ENCODE assay signal across 8 cellular contexts in the genomic region with DNA sequence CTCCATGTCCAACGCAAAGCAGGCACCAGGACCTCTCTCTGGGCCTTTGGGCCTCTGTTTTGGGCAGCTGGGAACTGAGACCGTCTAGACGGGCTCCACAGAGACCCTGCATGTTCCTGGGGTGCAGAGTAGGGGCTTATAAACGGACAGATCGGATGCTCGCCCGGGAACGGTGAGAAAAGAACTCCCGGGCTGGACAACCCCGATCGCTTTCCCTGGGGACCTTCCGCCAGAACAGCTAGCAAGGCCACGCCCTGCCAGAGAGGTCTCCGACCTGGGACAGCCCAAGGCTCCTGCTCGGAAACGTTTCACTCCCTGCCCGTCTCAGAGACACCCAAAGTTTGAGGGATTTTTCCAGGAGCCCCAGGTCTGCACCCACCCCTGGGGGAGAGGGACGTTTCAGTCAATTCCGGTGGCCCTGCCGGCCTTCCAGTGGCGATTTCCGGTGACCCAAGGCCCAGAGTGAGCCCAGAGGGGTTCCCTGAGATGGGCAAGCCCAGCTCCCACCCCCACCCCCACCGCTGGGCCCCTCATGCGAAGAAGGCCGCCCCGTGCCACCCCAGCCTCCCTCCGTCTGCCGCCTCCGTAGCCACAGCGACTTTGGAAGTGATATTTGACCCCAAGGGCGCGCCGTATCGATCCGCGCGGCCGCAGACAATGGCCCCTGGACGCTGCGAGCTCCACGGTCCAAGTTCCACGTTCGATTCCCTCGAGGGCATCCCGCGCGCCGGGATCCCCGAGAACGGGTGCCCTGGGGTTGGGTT. TPM values are rescaled to one million over a fixed set of nuclear protein-coding genes. Genes with fewer than 3 reads are reported as not detected.
A peak's percentile ranks its signal among the peaks of the same experiment; 100 is the strongest.
DNase-seq lines count a peak whose midpoint lies in the region; TF ChIP-seq lines count a peak whose summit lies in the region.

No MANE protein-coding gene starts in this region.

- H3K4me1 Mint-ChIP-seq in endothelial cell (ENCODE audit: unreplicated experiment): peaks cover 23% of the 10 kb centered on the region

- H3K9me3 Mint-ChIP-seq in endothelial cell (ENCODE audit: unreplicated experiment): no peaks in the 10 kb centered on the region

- H3K27ac Mint-ChIP-seq in endothelial cell (ENCODE audit: unreplicated experiment): peak overlapping the region; percentile 48

- peak overlapping the region; percentile 97 for H3K4me3 Mint-ChIP-seq in endothelial cell (ENCODE audit: unreplicated experiment)

- DNase-seq in GM03348 (ENCODE audit: low spot score): peak; percentile 60
- peak; percentile 45 for DNase-seq in RWPE1 (ENCODE audit: low spot score)
- peak; percentile 42 for DNase-seq in endothelial cell (ENCODE audit: low spot score)
- peak; percentile 63 for DNase-seq in myocyte (ENCODE audit: low read depth)
- no peak for DNase-seq in NCI-H187 (lab: John Stamatoyannopoulos, UW)
- DNase-seq in NCI-H2171 (lab: John Stamatoyannopoulos, UW): no peak
- no peak for DNase-seq in NCI-H1092 (lab: John Stamatoyannopoulos, UW)
- no peak for DNase-seq in NCI-H345 (lab: John Stamatoyannopoulos, UW)

- peaks cover 27% of the 10 kb centered on the region for H3K27me3 Mint-ChIP-seq in endothelial cell (ENCODE audit: unreplicated experiment)

- POLR2A ChIA-PET in RWPE1 (lab: Yijun Ruan, JAX; ENCODE audit: low non-redundant PET): interaction anchor here (0.5 to 1.1 kb wide), 3 partner anchors 8 to 64 kb away, joined by 3 to 4 read pairs (median 3); no protein-coding TSS in a partner anchor

- CTCF ChIA-PET in RWPE1 (lab: Yijun Ruan, JAX): interaction anchor here (0.6 to 1.7 kb wide), 2 partner anchors 16 to 17 kb away, joined by 3 to 6 read pairs; no protein-coding TSS in a partner anchor

- H3K36me3 Mint-ChIP-seq in endothelial cell (ENCODE audit: low read depth, unreplicated experiment): peaks cover 8% of the 10 kb centered on the region

- TF ChIP-seq CTCF in RWPE1 (conservative IDR thresholded peaks at IDR 0.05; ENCODE audit: low read depth) (no peak), endothelial cell (IDR thresholded peaks at IDR 0.05; ENCODE audit: unreplicated experiment) (no peak)

- H3K27ac ChIP-seq in RWPE1: peak overlapping the region; percentile 89

RNA-seq across cellular contexts. Expression of a gene that starts 1.7 kb away (rescaled TPM):
- 69.9 TPM for total RNA-seq in endothelial cell (ENCODE audit: unreplicated experiment)
- total RNA-seq in myocyte: 103 and 104 TPM in 2 replicates
- polyA plus RNA-seq in myocyte (2012): 28.6 TPM

RNA-seq across cellular contexts. Expression of a gene that starts 18.0 kb away (rescaled TPM):
- total RNA-seq in endothelial cell (ENCODE audit: unreplicated experiment) (16.5 TPM), myocyte (4.3 and 7.0 TPM in 2 replicates)
- 23.2 TPM for polyA plus RNA-seq in myocyte (2012)

RNA-seq across cellular contexts. Expression of a gene that starts 20.5 kb away (rescaled TPM):
- total RNA-seq in endothelial cell (ENCODE audit: unreplicated experiment) (54.2 TPM), myocyte (not detected in 2 replicates)
- not detected for polyA plus RNA-seq in myocyte (2012)

RNA-seq across cellular contexts. Expression of a gene that starts 23.2 kb away (rescaled TPM):
- total RNA-seq in endothelial cell (ENCODE audit: unreplicated experiment) (136 TPM), myocyte (89.3 and 122 TPM in 2 replicates)
- 114 TPM for polyA plus RNA-seq in myocyte (2012)

RNA-seq across cellular contexts. Expression of a gene that starts 28.9 kb away (rescaled TPM):
- 13.0 TPM for total RNA-seq in endothelial cell (ENCODE audit: unreplicated experiment)
- total RNA-seq in myocyte: 23.1 and 23.5 TPM in 2 replicates
- polyA plus RNA-seq in myocyte (2012): 48.4 TPM

Comparison
In these comparisons a context has a peak if more than half of its experiments do, and no peak if none do; other contexts are left out.
1. DNase-seq: peak in GM03348 (single experiment), RWPE1 (single experiment), endothelial cell (single experiment) and myocyte (single experiment); none in NCI-H187 (0 of 2), NCI-H2171 (single experiment), NCI-H1092 (single experiment) and NCI-H345 (single experiment).
2. RNA of a gene that starts 20.5 kb away (total RNA-seq): 54.2 TPM in endothelial cell (single experiment); not detected in myocyte; every median in the first group is over 10 times any median in the second.